Comparison of ENCODE assay signal across 9 cellular contexts in genomic region chr1:16647179-16648176, GRCh38. TPM values are rescaled to one million over a fixed set of nuclear protein-coding genes. Genes with fewer than 3 reads are reported as not detected.
DNase-seq lines count a peak whose midpoint lies in the region; ATAC-seq and TF ChIP-seq lines count a peak whose summit lies in the region.
"Not testable (repeated sequence)": the region's sequence is repeated elsewhere in the genome, so short reads cannot be mapped to it uniquely, and the experiment has no call there.
"Had no signal": no experiment of that assay in that cellular context is flagged by ENCODE, and none has a peak within 500 bp of the region (broad histone marks: within the 10 kb centered on the region; RNA-seq: fewer than 3 reads in every experiment).

No MANE protein-coding gene starts in this region.

- H3K27me3 Mint-ChIP-seq in T-helper 2 cell treated with Interferon-gamma antibody and Interleukin-4, amounts not matched to agents 5 μg/mL and 100 μg/mL, for 36 hours (ENCODE audit: low read depth) = peaks cover 12% of the 10 kb centered on the region

- TF ChIP-seq CTCF in BE2C (IDR thresholded peaks at IDR 0.05; ENCODE audit: low read depth, low read length); ascending aorta (IDR thresholded peaks at IDR 0.05); foreskin keratinocyte (conservative IDR thresholded peaks at IDR 0.05); omental fat pad (IDR thresholded peaks at IDR 0.05): not testable (repeated sequence)

- not testable (repeated sequence) for H3K27me3 ChIP-seq in BE2C, ascending aorta, foreskin keratinocyte

- H3K4me1 ChIP-seq in BE2C, foreskin keratinocyte: not testable (repeated sequence)
- H3K4me1 ChIP-seq in ascending aorta = peaks cover 12 to 20% of the 10 kb centered on the region in 2 donors

- H3K27ac ChIP-seq in ascending aorta, foreskin keratinocyte: not testable (repeated sequence)

- ATAC-seq in foreskin keratinocyte (peak; percentile 30), left colon (peak; percentile 26), omental fat pad (ENCODE audit: low FRiP score) (peak; percentile 15)

- intact Hi-C loops in ascending aorta (cut with DNase I); left colon (cut with DNase I, micrococcal nuclease): not testable (repeated sequence)

- not testable (repeated sequence) for H3K4me3 ChIP-seq in BE2C (ENCODE audit: low read depth, low read length)
- H3K4me3 ChIP-seq in ascending aorta = peak overlapping the region; percentile 14 to 33

- not testable (repeated sequence) for H3K36me3 Mint-ChIP-seq in T-helper 2 cell treated with Interferon-gamma antibody and Interleukin-4, amounts not matched to agents 5 μg/mL and 100 μg/mL, for 36 hours (ENCODE audit: low read depth)

- H3K4me1 Mint-ChIP-seq in T-helper 2 cell treated with Interferon-gamma antibody and Interleukin-4, amounts not matched to agents 5 μg/mL and 100 μg/mL, for 36 hours (ENCODE audit: low read depth) = not testable (repeated sequence)

- not testable (repeated sequence) for H3K9me3 ChIP-seq in BE2C, ascending aorta

- H3K27ac Mint-ChIP-seq in T-helper 2 cell treated with Interferon-gamma antibody and Interleukin-4, amounts not matched to agents 5 μg/mL and 100 μg/mL, for 36 hours = not testable (repeated sequence)

- H3K36me3 ChIP-seq in BE2C, ascending aorta: not testable (repeated sequence)

- H3K4me3 Mint-ChIP-seq in T-helper 2 cell treated with Interferon-gamma antibody and Interleukin-4, amounts not matched to agents 5 μg/mL and 100 μg/mL, for 36 hours = not testable (repeated sequence)

- DNase-seq in BE2C (peak; percentile 1), ascending aorta (ENCODE audit: low spot score in 2 of 2) (peak in 1 of 2 donors; percentile 66), left colon (peak; percentile 28 to 29), omental fat pad (ENCODE audit: low spot score) (peak; percentile 21)
- peak; percentile 5 for DNase-seq in T-helper 2 cell treated with Interferon-gamma antibody and Interleukin-4, amounts not matched to agents 5 μg/mL and 100 μg/mL, for 36 hours (ENCODE audit: low spot score)
- peak; percentile 59 for DNase-seq in activated T-cell treated with anti-CD3 and anti-CD28 coated beads, Interleukin-2, amount 50 U/mL, for 1 hour
- not testable (repeated sequence) for DNase-seq in foreskin keratinocyte
- DNase-seq in stimulated activated CD8-positive, alpha-beta memory T cell treated with anti-CD3 and anti-CD28 coated beads, Interleukin-12 subunit alpha, Interleukin-12 subunit beta, amount 100 ng/mL, for 4 hours (ENCODE audit: low read depth) = peak; percentile 7

- not testable (repeated sequence) for H3K9me3 Mint-ChIP-seq in T-helper 2 cell treated with Interferon-gamma antibody and Interleukin-4, amounts not matched to agents 5 μg/mL and 100 μg/mL, for 36 hours

RNA-seq across cellular contexts. Expression of gene RNU1-3, which starts 19.3 kb away (rescaled TPM):
- polyA plus RNA-seq in BE2C (2012; ENCODE audit: insufficient read depth, insufficient read length, low read depth) = 5.0 TPM
- total RNA-seq in ascending aorta = under 0.01 TPM
- total RNA-seq in foreskin keratinocyte = 2,556 and 4,441 TPM in 2 replicates
- not detected in 2 replicates for polyA plus RNA-seq in foreskin keratinocyte
- 1,000 to 10,000 TPM; 3,977 to 5,589 TPM for total RNA-seq in left colon
- total RNA-seq in omental fat pad = under 1 TPM; under 0.01 TPM
- polyA plus RNA-seq: IMR-90 had no signal

RNA-seq across cellular contexts. Expression of gene NBPF1, which starts 34.1 kb away (rescaled TPM):
- 9.2 TPM for polyA plus RNA-seq in BE2C (2012; ENCODE audit: insufficient read depth, insufficient read length, low read depth)
- 9.2 TPM for total RNA-seq in ascending aorta
- total RNA-seq in foreskin keratinocyte = 19.1 and 25.5 TPM in 2 replicates
- polyA plus RNA-seq in foreskin keratinocyte = 3.9 and 4.2 TPM in 2 replicates
- 100 to 1,000 TPM; 101 to 109 TPM for total RNA-seq in left colon
- 10 to 100 TPM; 22.9 to 63.6 (median 41.6) TPM for total RNA-seq in omental fat pad

Comparison
In these comparisons a context has a peak if more than half of its experiments do, and no peak if none do; other contexts are left out.
1. RNA of gene RNU1-3, which starts 19.3 kb away (total RNA-seq): 3,977 to 5,589 TPM in left colon and 2,556 to 4,441 TPM in foreskin keratinocyte; under 0.01 TPM in ascending aorta (single experiment) and under 0.01 TPM in omental fat pad; every median in the first group is over 1,000 times any median in the second.
2. Peak in every context shown above with its lines, with median percentiles within 50 percentile points of each other: ATAC-seq.